In the genomic region with DNA sequence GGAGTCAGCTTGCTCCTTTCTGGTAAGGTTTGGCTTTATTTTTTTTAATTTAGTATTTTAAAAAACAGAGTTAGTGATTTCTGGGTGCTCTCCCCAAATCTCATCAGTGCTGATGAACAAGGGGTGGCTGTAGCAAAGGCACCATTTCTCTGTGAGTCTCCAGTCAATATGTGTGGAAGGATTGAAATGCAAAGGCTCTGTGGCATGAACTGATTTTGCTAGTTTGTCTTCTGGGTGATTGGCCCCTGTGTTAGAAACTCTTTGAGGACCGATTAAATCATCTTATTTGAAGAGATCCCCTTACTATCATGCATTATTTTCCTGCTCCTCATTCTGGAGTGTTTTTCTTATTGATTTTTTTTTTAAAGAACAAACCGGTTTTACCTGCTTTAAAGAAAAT, we compare ENCODE assay signal across 12 cellular contexts. TPM values are rescaled to one million over a fixed set of nuclear protein-coding genes. Genes with fewer than 3 reads are reported as not detected.
DNase-seq lines count a peak whose midpoint lies in the region; ATAC-seq and TF ChIP-seq lines count a peak whose summit lies in the region.
"Had no signal": no experiment of that assay in that cellular context is flagged by ENCODE, and none has a peak within 500 bp of the region (broad histone marks: within the 10 kb centered on the region; RNA-seq: fewer than 3 reads in every experiment).

No MANE protein-coding gene starts in this region.

- H3K36me3 ChIP-seq in HUES6 (ENCODE audit: control insufficient read depth, insufficient read depth, low read length) = no peaks in the 10 kb centered on the region
- H3K36me3 ChIP-seq in iPS-20b (ENCODE audit: insufficient read depth, low read depth, low read length) = no peaks in the 10 kb centered on the region
- H3K36me3 ChIP-seq in spleen = no peaks in the 10 kb centered on the region

- H3K9me3 ChIP-seq in HUES6 (ENCODE audit: control insufficient read depth, insufficient read depth, low read depth, low read length) (no peaks in the 10 kb centered on the region), iPS-20b (ENCODE audit: insufficient read depth, low read depth, low read length) (no peaks in the 10 kb centered on the region), spleen (no peaks in the 10 kb centered on the region)

- H3K4me1 ChIP-seq in HUES6 (ENCODE audit: control insufficient read depth, insufficient read depth, low read length) = peaks cover 14% of the 10 kb centered on the region
- peaks cover 17% of the 10 kb centered on the region; the same call in 1 of the 2 replicates for H3K4me1 ChIP-seq in iPS-20b (ENCODE audit: insufficient read depth, low read length)
- H3K4me1 ChIP-seq in spleen = peaks cover 0 to 9% (median 0%) of the 10 kb centered on the region in 6 donors

- ATAC-seq in HG03432 (IDR thresholded peaks at IDR 0.05; ENCODE audit: unreplicated experiment) = no peak
- ATAC-seq: stimulated activated naive CD8-positive, alpha-beta T cell treated with anti-CD3 and anti-CD28 coated beads, Interleukin-15, Interleukin-2, amounts not matched to agents 100 U/mL and 50 U/mL, for 24 hours had no signal

- WGBS in spleen, 5 donors = 40 to 53% (median 46%) methylated on average over 2 of the region's 2 CpGs

- peak overlapping the region; percentile 52 for H3K4me3 ChIP-seq in HUES6 (ENCODE audit: low read depth, low read length)
- peak overlapping the region; percentile 37 to 56 for H3K4me3 ChIP-seq in cardiac fibroblast (replicated peaks in 1 of 2; ENCODE audit: low read depth in 2 of 2, low read length in 2 of 2)
- peak overlapping the region; percentile 72 for H3K4me3 ChIP-seq in iPS-20b (ENCODE audit: low read length)
- peak overlapping the region; percentile 13 to 56 (median 34) for H3K4me3 ChIP-seq in spleen

- peak overlapping the region; percentile 22; the same call in 1 of the 2 replicates for H3K27ac ChIP-seq in HUES6 (ENCODE audit: low read depth, low read length)
- H3K27ac ChIP-seq in iPS-20b (ENCODE audit: low read length) = no peak overlapping the region
- H3K27ac ChIP-seq in spleen = peak overlapping the region in 7 of 8 donors; percentile 27 to 79 (median 64)

- intact Hi-C loops in spleen (cut with DNase I; ENCODE audit: low total_unique reads) = no loop called here

- H3K27me3 ChIP-seq in HUES6 (ENCODE audit: control insufficient read depth, insufficient read depth, low read length) = no peaks in the 10 kb centered on the region
- no peaks in the 10 kb centered on the region for H3K27me3 ChIP-seq in iPS-20b (ENCODE audit: insufficient read depth, low read length)
- no peaks in the 10 kb centered on the region for H3K27me3 ChIP-seq in spleen (replicated peaks in 1 of 7)

- TF ChIP-seq POLR2A in spleen (IDR thresholded peaks at IDR 0.05) = no peak

- H3K9ac ChIP-seq in HUES6 (ENCODE audit: low read length) (no peak overlapping the region), iPS-20b (ENCODE audit: low read depth, low read length) (peak overlapping the region; percentile 74)

- DNase-seq in cardiac fibroblast (ENCODE audit: low read depth in 2 of 2) = peak in 1 of 2 donors; percentile 31
- no peak for DNase-seq in spleen
- no peak for DNase-seq in HuH-7.5 (ENCODE audit: low spot score)
- DNase-seq in SW 1271 (lab: John Stamatoyannopoulos, UW) = no peak
- DNase-seq: activated CD4-positive, alpha-beta T cell treated with anti-CD3 and anti-CD28 coated beads, Interleukin-2, amount 50 U/mL, for 4 hours; stimulated activated CD4-positive, alpha-beta T cell treated with anti-CD3 and anti-CD28 coated beads, Interleukin-4, amount 100 ng/mL, for 24 hours; stimulated activated naive CD8-positive, alpha-beta T cell treated with anti-CD3 and anti-CD28 coated beads, Interleukin-15, Interleukin-2, amounts not matched to agents 100 U/mL and 50 U/mL, for 24 hours had no signal

- no peak for TF ChIP-seq CTCF in cardiac fibroblast (IDR thresholded peaks at IDR 0.05; ENCODE audit: low read depth, low read length)
- no peak for TF ChIP-seq CTCF in spleen (IDR thresholded peaks at IDR 0.05 in 8 of 11, conservative IDR thresholded peaks at IDR 0.05 in 3 of 11)

RNA-seq across cellular contexts. Expression of gene TEK, which starts 0.6 kb away (rescaled TPM):
- 10 to 100 TPM; 27.0 to 58.7 (median 53.1) TPM for total RNA-seq in spleen
- 1 to 10 TPM; 2.6 to 5.7 (median 2.8) TPM for polyA plus RNA-seq in spleen
- total RNA-seq: OCI-LY7; T-helper 1 cell treated with Interleukin-12 subunit alpha and Interleukin-12 subunit beta and Interleukin-4 antibody, amounts not matched to agents 30 ng/mL and 1 ng/mL, for 36 hours had no signal
